In genomic region chr12:109876406-109876805, GRCh38 we compare ENCODE assay signal across 23 cellular contexts. TPM values are rescaled to one million over a fixed set of nuclear protein-coding genes. Genes with fewer than 3 reads are reported as not detected.
DNase-seq lines count a peak whose midpoint lies in the region; ATAC-seq and TF ChIP-seq lines count a peak whose summit lies in the region.
"Had no signal": no experiment of that assay in that cellular context is flagged by ENCODE, and none has a peak within 500 bp of the region (broad histone marks: within the 10 kb centered on the region; RNA-seq: fewer than 3 reads in every experiment).

No MANE protein-coding gene starts in this region.

- H3K4me1 Mint-ChIP-seq in activated naive CD4-positive, alpha-beta T cell treated with anti-CD3 and anti-CD28 coated beads, Interleukin-2, amount 50 U/mL, for 24 hours, result peaks cover 70% of the 10 kb centered on the region
- H3K4me1 Mint-ChIP-seq in activated naive CD4-positive, alpha-beta T cell treated with anti-CD3 and anti-CD28 coated beads for 36 hours (ENCODE audit: low read depth), result peaks cover 47% of the 10 kb centered on the region
- peaks cover 25% of the 10 kb centered on the region for H3K4me1 Mint-ChIP-seq in activated naive CD8-positive, alpha-beta T cell treated with anti-CD3 and anti-CD28 coated beads for 36 hours

- DNase-seq in activated naive CD4-positive, alpha-beta T cell treated with anti-CD3 and anti-CD28 coated beads for 36 hours, result no peak
- no peak for DNase-seq in NCI-H187 (lab: John Stamatoyannopoulos, UW)
- DNase-seq in activated naive CD8-positive, alpha-beta T cell treated with anti-CD3 and anti-CD28 coated beads for 36 hours, result no peak
- DNase-seq: AML-193; COR-L47; DND-41; effector CD8-positive, alpha-beta T cell; GOT3; lower lobe of right lung; NCI-H1105; NCI-H2081 treated with DMSO at 0.1 percent for 48 hours; NK-92 treated with Interleukin-12 subunit alpha and Interleukin-12 subunit beta, amount 100 ng/mL, for 24 hours had no signal

- CTCF ChIA-PET in activated naive CD4-positive, alpha-beta T cell treated with anti-CD3 and anti-CD28 coated beads for 36 hours (lab: Charles Lee), result interaction anchor here (1.1 to 2.2 kb wide), 3 partner anchors 23 to 52 kb away, joined by 5 to 7 read pairs (median 7); no protein-coding TSS in a partner anchor

- H3K27me3 Mint-ChIP-seq in activated naive CD4-positive, alpha-beta T cell treated with anti-CD3 and anti-CD28 coated beads, Interleukin-2, amount 50 U/mL, for 24 hours, result no peaks in the 10 kb centered on the region
- H3K27me3 Mint-ChIP-seq in activated naive CD4-positive, alpha-beta T cell treated with anti-CD3 and anti-CD28 coated beads for 36 hours (ENCODE audit: low read depth), result no peaks in the 10 kb centered on the region
- no peaks in the 10 kb centered on the region for H3K27me3 Mint-ChIP-seq in activated naive CD8-positive, alpha-beta T cell treated with anti-CD3 and anti-CD28 coated beads for 36 hours

- H3K36me3 Mint-ChIP-seq in activated naive CD4-positive, alpha-beta T cell treated with anti-CD3 and anti-CD28 coated beads, Interleukin-2, amount 50 U/mL, for 24 hours, result peaks cover 4% of the 10 kb centered on the region
- no peaks in the 10 kb centered on the region for H3K36me3 Mint-ChIP-seq in activated naive CD4-positive, alpha-beta T cell treated with anti-CD3 and anti-CD28 coated beads for 36 hours (ENCODE audit: low read depth)
- no peaks in the 10 kb centered on the region for H3K36me3 Mint-ChIP-seq in activated naive CD8-positive, alpha-beta T cell treated with anti-CD3 and anti-CD28 coated beads for 36 hours

- H3K4me1 ChIP-seq in neutrophil (ENCODE audit: control insufficient read depth in 1 of 2, insufficient read depth in 1 of 2, low read depth in 1 of 2, low read length in 1 of 2) (peaks cover 57 to 65% of the 10 kb centered on the region in 2 experiments), urinary bladder (ENCODE audit: insufficient read depth) (no peaks in the 10 kb centered on the region)

- no peaks in the 10 kb centered on the region for H3K27me3 ChIP-seq in neutrophil
- H3K27me3 ChIP-seq: gastroesophageal sphincter, right atrium auricular region, SJSA1 had no signal

- intact Hi-C loops in activated naive CD4-positive, alpha-beta T cell treated with anti-CD3 and anti-CD28 coated beads for 36 hours (cut with micrococcal nuclease), result no loop called here

- H3K27ac ChIP-seq in cingulate gyrus (ENCODE audit: low read depth, low read length) (peak overlapping the region; percentile 91), neutrophil (peak overlapping the region; percentile 25), urinary bladder (ENCODE audit: low read depth) (peak overlapping the region; percentile 38)
- H3K27ac ChIP-seq: gastroesophageal sphincter, lower lobe of right lung, right atrium auricular region, SJSA1 had no signal

- H3K9me3 Mint-ChIP-seq in activated naive CD4-positive, alpha-beta T cell treated with anti-CD3 and anti-CD28 coated beads, Interleukin-2, amount 50 U/mL, for 24 hours, result no peaks in the 10 kb centered on the region
- H3K9me3 Mint-ChIP-seq in activated naive CD4-positive, alpha-beta T cell treated with anti-CD3 and anti-CD28 coated beads for 36 hours, result no peaks in the 10 kb centered on the region
- no peaks in the 10 kb centered on the region for H3K9me3 Mint-ChIP-seq in activated naive CD8-positive, alpha-beta T cell treated with anti-CD3 and anti-CD28 coated beads for 36 hours
- H3K9me3 Mint-ChIP-seq: activated T-helper 2 cell treated with anti-CD3 and anti-CD28 coated beads, Interferon-gamma antibody, Interleukin-2, Interleukin-4, amounts not matched to agents 10 μg/mL and 5 μg/mL and 100 μg/mL, durations not matched to agents 14 hours and 24 hours and 36 hours; T-helper 1 cell treated with Interleukin-12 subunit alpha and Interleukin-12 subunit beta and Interleukin-4 antibody, amounts not matched to agents 30 μg/mL and 1 μg/mL, for 36 hours had no signal

- no peak for TF ChIP-seq CTCF in neutrophil (IDR thresholded peaks at IDR 0.05)

- H3K4me3 ChIP-seq in neutrophil (ENCODE audit: low read depth in 1 of 2, low read length in 1 of 2) (no peak overlapping the region), urinary bladder (ENCODE audit: low read depth, low read length) (no peak overlapping the region)
- H3K4me3 ChIP-seq: gastroesophageal sphincter, lower lobe of right lung, right atrium auricular region, SJSA1 had no signal

- no peaks in the 10 kb centered on the region for H3K9me3 ChIP-seq in neutrophil
- H3K9me3 ChIP-seq: gastroesophageal sphincter, lower lobe of right lung, right atrium auricular region, SJSA1 had no signal

- H3K4me3 Mint-ChIP-seq in activated naive CD4-positive, alpha-beta T cell treated with anti-CD3 and anti-CD28 coated beads, Interleukin-2, amount 50 U/mL, for 24 hours, result no peak overlapping the region
- no peak overlapping the region for H3K4me3 Mint-ChIP-seq in activated naive CD4-positive, alpha-beta T cell treated with anti-CD3 and anti-CD28 coated beads for 36 hours
- H3K4me3 Mint-ChIP-seq in activated naive CD8-positive, alpha-beta T cell treated with anti-CD3 and anti-CD28 coated beads for 36 hours, result no peak overlapping the region
- H3K4me3 Mint-ChIP-seq: T-helper 1 cell treated with Interleukin-12 subunit alpha and Interleukin-12 subunit beta and Interleukin-4 antibody, amounts not matched to agents 30 μg/mL and 1 μg/mL, for 36 hours had no signal

- ATAC-seq in SK-N-SH treated with all-trans-retinoic acid at 6 μM for 48 hours, result no peak
- ATAC-seq: gastroesophageal sphincter, lower lobe of right lung had no signal

- H3K36me3 ChIP-seq in neutrophil (no peaks in the 10 kb centered on the region), urinary bladder (ENCODE audit: insufficient read depth) (no peaks in the 10 kb centered on the region)
- H3K36me3 ChIP-seq: right atrium auricular region had no signal

- H3K27ac Mint-ChIP-seq in activated naive CD4-positive, alpha-beta T cell treated with anti-CD3 and anti-CD28 coated beads, Interleukin-2, amount 50 U/mL, for 24 hours, result peak overlapping the region; percentile 43
- H3K27ac Mint-ChIP-seq in activated naive CD4-positive, alpha-beta T cell treated with anti-CD3 and anti-CD28 coated beads for 36 hours, result no peak overlapping the region
- H3K27ac Mint-ChIP-seq in activated naive CD8-positive, alpha-beta T cell treated with anti-CD3 and anti-CD28 coated beads for 36 hours, result no peak overlapping the region
- H3K27ac Mint-ChIP-seq: activated T-helper 2 cell treated with anti-CD3 and anti-CD28 coated beads, Interferon-gamma antibody, Interleukin-2, Interleukin-4, amounts not matched to agents 10 μg/mL and 5 μg/mL and 100 μg/mL, durations not matched to agents 14 hours and 24 hours and 36 hours; T-helper 1 cell treated with Interleukin-12 subunit alpha and Interleukin-12 subunit beta and Interleukin-4 antibody, amounts not matched to agents 30 μg/mL and 1 μg/mL, for 36 hours had no signal

TF ChIP-seq in SK-N-SH treated with all-trans-retinoic acid at 6 μM for 48 hours, 23 proteins besides CTCF, POLR2A, EP300 and RAD21 (continues in another document):
- TF ChIP-seq TOX (CRISPR knock-in tag; IDR thresholded peaks at IDR 0.05; ENCODE audit: borderline replicate concordance), result no peak
- TF ChIP-seq ESRRG (CRISPR knock-in tag; IDR thresholded peaks at IDR 0.05), result no peak
- TF ChIP-seq ZNF565 (CRISPR knock-in tag; conservative IDR thresholded peaks at IDR 0.05; ENCODE audit: low read depth), result no peak
- no peak for TF ChIP-seq RARB (CRISPR knock-in tag; IDR thresholded peaks at IDR 0.05)
- no peak for TF ChIP-seq ISL1 (CRISPR knock-in tag; IDR thresholded peaks at IDR 0.05)
- no peak for TF ChIP-seq BACH2 (CRISPR knock-in tag; IDR thresholded peaks at IDR 0.05; ENCODE audit: borderline replicate concordance)
- no peak for TF ChIP-seq PATZ1 (CRISPR knock-in tag; IDR thresholded peaks at IDR 0.05; ENCODE audit: borderline replicate concordance)
- TF ChIP-seq SNAI2 (CRISPR knock-in tag; IDR thresholded peaks at IDR 0.05), result no peak

RNA-seq across cellular contexts. Expression of gene GLTP, which starts 3.9 kb away (rescaled TPM):
- total RNA-seq in activated naive CD4-positive, alpha-beta T cell treated with anti-CD3 and anti-CD28 coated beads for 36 hours, result 10 to 100 TPM; 18.1 to 19.9 TPM
- 60.2 TPM for total RNA-seq in urinary bladder
- polyA plus RNA-seq in urinary bladder, result 26.0 TPM
- total RNA-seq in activated naive CD8-positive, alpha-beta T cell treated with anti-CD3 and anti-CD28 coated beads for 36 hours, result 10 to 100 TPM; 31.5 to 32.4 TPM

RNA-seq across cellular contexts. Expression of gene TCHP, which starts 23.7 kb away (rescaled TPM):
- total RNA-seq in activated naive CD4-positive, alpha-beta T cell treated with anti-CD3 and anti-CD28 coated beads for 36 hours, result 10 to 100 TPM; 19.6 to 20.9 TPM
- 10.3 TPM for total RNA-seq in urinary bladder
- 15.5 TPM for polyA plus RNA-seq in urinary bladder
- total RNA-seq in activated naive CD8-positive, alpha-beta T cell treated with anti-CD3 and anti-CD28 coated beads for 36 hours, result 10 to 100 TPM; 22.9 to 24.9 TPM

RNA-seq across cellular contexts. Expression of gene TRPV4, which starts 43.2 kb away (rescaled TPM):
- not detected for total RNA-seq in activated naive CD4-positive, alpha-beta T cell treated with anti-CD3 and anti-CD28 coated beads for 36 hours
- 0.90 TPM for total RNA-seq in urinary bladder
- 1.2 TPM for polyA plus RNA-seq in urinary bladder
- total RNA-seq in activated naive CD8-positive, alpha-beta T cell treated with anti-CD3 and anti-CD28 coated beads for 36 hours, result not detected
- total RNA-seq: activated T-helper 2 cell treated with anti-CD3 and anti-CD28 coated beads, Interferon-gamma antibody, Interleukin-2, Interleukin-4, amounts not matched to agents 10 μg/mL and 5 μg/mL and 100 μg/mL, durations not matched to agents 14 hours and 24 hours and 36 hours; NCI-H460 had no signal

Comparison
In these comparisons a context has a peak if more than half of its experiments do, and no peak if none do; other contexts are left out.
1. H3K27ac ChIP-seq: peak in every context shown above with its lines; median percentile 91 in cingulate gyrus; 38 in urinary bladder; 25 in neutrophil.